Comparison of ENCODE assay signal across 21 cellular contexts in the genomic region with DNA sequence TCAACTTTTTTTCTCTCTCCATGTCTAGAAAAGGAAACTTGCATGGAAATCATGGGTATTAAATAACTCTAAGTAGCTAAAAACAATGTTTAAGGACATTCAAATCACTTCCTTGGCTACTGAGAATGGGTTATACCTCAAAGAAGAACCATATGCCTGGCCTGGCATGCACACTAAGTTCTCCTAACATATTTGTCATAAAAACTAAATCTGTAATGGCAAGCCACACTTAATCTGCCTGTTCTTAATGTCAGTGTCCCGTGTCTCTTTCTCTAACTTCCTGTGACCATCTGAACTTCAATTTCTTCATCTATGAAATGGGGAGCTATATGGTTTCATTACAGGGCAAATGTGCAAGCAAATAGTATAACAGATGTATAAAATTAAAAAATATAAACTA. TPM values are rescaled to one million over a fixed set of nuclear protein-coding genes. Genes with fewer than 3 reads are reported as not detected.
DNase-seq lines count a peak whose midpoint lies in the region; TF ChIP-seq lines count a peak whose summit lies in the region.
"Had no signal": no experiment of that assay in that cellular context is flagged by ENCODE, and none has a peak within 500 bp of the region (broad histone marks: within the 10 kb centered on the region; RNA-seq: fewer than 3 reads in every experiment).

No MANE protein-coding gene starts in this region.

- DNase-seq in DMS 273 (lab: John Stamatoyannopoulos, UW; ENCODE audit: unreplicated experiment) (peak; percentile 31), DMS 273 treated with DMSO at 0.1 percent for 48 hours (lab: John Stamatoyannopoulos, UW) (no peak), NCI-H524 (lab: John Stamatoyannopoulos, UW) (peak; percentile 27 to 33), NCI-H524 treated with DMSO at 0.1 percent for 48 hours (lab: John Stamatoyannopoulos, UW) (no peak), cerebellar cortex (ENCODE audit: low spot score) (peak; percentile 62), sigmoid colon (no peak), ovary (no peak), HuH-7 (ENCODE audit: low spot score) (no peak)
- DNase-seq: Caco-2; CD4-positive, CD25-positive, alpha-beta regulatory T cell; CD8-positive, alpha-beta T cell; DMS53; DMS79 treated with DMSO at 0.1 percent for 48 hours; GM23248; H9; HFFc6 had no signal

- H3K9me3 ChIP-seq in sigmoid colon (no peaks in the 10 kb centered on the region), ovary (no peaks in the 10 kb centered on the region)
- H3K9me3 ChIP-seq: BLaER1, Caco-2 had no signal

- intact Hi-C loops in sigmoid colon (cut with DNase I) (no loop called here), ovary (cut with DNase I) (no loop called here)

- no peak for TF ChIP-seq EP300 in sigmoid colon (IDR thresholded peaks at IDR 0.05)
- no peak for TF ChIP-seq EP300 in ovary (IDR thresholded peaks at IDR 0.05)

- H3K36me3 ChIP-seq in sigmoid colon (no peaks in the 10 kb centered on the region), ovary (no peaks in the 10 kb centered on the region)
- H3K36me3 ChIP-seq: BLaER1 had no signal

- H3K4me3 ChIP-seq in sigmoid colon (no peak overlapping the region), ovary (no peak overlapping the region)
- H3K4me3 ChIP-seq: BLaER1, GM23248 had no signal

- WGBS in sigmoid colon, 2 donors, result 70 to 77% methylated on average over 1 of the region's 1 CpG
- WGBS in ovary, 3 donors, result 80 to 86% (median 81%) methylated on average over 1 of the region's 1 CpG

- TF ChIP-seq CTCF in sigmoid colon (IDR thresholded peaks at IDR 0.05), result no peak
- no peak for TF ChIP-seq CTCF in ovary (IDR thresholded peaks at IDR 0.05)

- H3K27ac ChIP-seq in sigmoid colon (peak overlapping the region in 3 of 4 donors; percentile 14 to 46 (median 39)), ovary (no peak overlapping the region)
- H3K27ac ChIP-seq: 22Rv1, BLaER1, C4-2B, GM23248 had no signal

- H3K27me3 ChIP-seq in sigmoid colon (no peaks in the 10 kb centered on the region), ovary (no peaks in the 10 kb centered on the region)
- H3K27me3 ChIP-seq: BLaER1 had no signal

- H3K4me1 ChIP-seq in sigmoid colon, result peaks cover 0 to 4% (median 2%) of the 10 kb centered on the region in 4 donors
- no peaks in the 10 kb centered on the region for H3K4me1 ChIP-seq in ovary (ENCODE audit: insufficient read depth)
- H3K4me1 ChIP-seq: BLaER1, Caco-2 had no signal

- no peak for TF ChIP-seq POLR2A in sigmoid colon (IDR thresholded peaks at IDR 0.05)
- TF ChIP-seq POLR2A in ovary (IDR thresholded peaks at IDR 0.05), result no peak

RNA-seq across cellular contexts. Expression of a gene that starts 11.1 kb away (rescaled TPM):
- total RNA-seq in sigmoid colon (10 to 100 TPM; 17.2 to 37.1 (median 33.3) TPM), ovary (10 to 100 TPM in 2 of 7 donors, 1 to 10 TPM in 5; 2.9 to 11.4 (median 8.4) TPM)
- polyA plus RNA-seq in sigmoid colon (1 to 10 TPM in 2 of 3 donors, under 1 TPM in 1; 0.69 to 9.0 (median 3.4) TPM), ovary (10 to 100 TPM in 1 of 2 donors, 1 to 10 TPM in 1; 4.4 to 17.8 TPM)
- total RNA-seq: B cell; Caco-2; CD4-positive, CD25-positive, alpha-beta regulatory T cell; CD8-positive, alpha-beta T cell; Daoy had no signal
- polyA plus RNA-seq: CD4-positive, CD25-positive, alpha-beta regulatory T cell had no signal

Comparison
In these comparisons a context has a peak if more than half of its experiments do, and no peak if none do; other contexts are left out.
1. DNase-seq: peak in DMS 273 (single experiment), NCI-H524 (2 of 2) and cerebellar cortex (single experiment); none in DMS 273 treated with DMSO at 0.1 percent for 48 hours (single experiment), NCI-H524 treated with DMSO at 0.1 percent for 48 hours (single experiment), sigmoid colon (single experiment), ovary (0 of 5) and HuH-7 (single experiment).
2. H3K27ac ChIP-seq: peak in sigmoid colon (3 of 4); none in ovary (0 of 2).